Comparison of ENCODE assay signal across 30 cellular contexts in the genomic region with DNA sequence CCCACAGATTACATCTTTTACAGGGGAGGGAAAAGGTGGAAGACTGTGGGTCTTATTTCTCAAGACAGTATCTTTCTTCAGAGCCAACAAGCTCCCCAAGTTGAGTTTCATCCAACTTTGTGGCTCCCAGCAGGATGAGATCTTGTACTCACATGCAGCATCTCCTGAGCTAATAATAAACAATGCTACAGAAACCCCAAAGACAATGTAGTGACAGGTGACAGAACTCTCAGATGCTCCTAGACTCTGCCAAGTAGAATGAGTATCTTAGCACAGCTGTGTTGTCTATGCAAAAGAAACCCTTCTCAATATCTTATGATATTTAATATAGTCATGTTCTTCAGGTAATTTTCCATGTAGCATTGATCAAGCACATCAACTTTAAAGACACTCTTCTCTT.
"Had no signal": no experiment of that assay in that cellular context is flagged by ENCODE, and none has a peak within 500 bp of the region (broad histone marks: within the 10 kb centered on the region; RNA-seq: fewer than 3 reads in every experiment).

No MANE protein-coding gene starts in this region.

- H3K9me3 ChIP-seq: ascending aorta had no signal

- ATAC-seq: activated CD4-positive, alpha-beta T cell treated with anti-CD3 and anti-CD28 coated beads for 36 hours; activated CD4-positive, CD25-positive, alpha-beta regulatory T cell treated with anti-CD3 and anti-CD28 coated beads, Interleukin-2, amount 50 U/mL, for 24 hours; activated CD8-positive, alpha-beta memory T cell treated with anti-CD3 and anti-CD28 coated beads, Interleukin-2, amount 10 ng/mL, durations not matched to agents 7 days and 5 days; activated CD8-positive, alpha-beta T cell treated with anti-CD3 and anti-CD28 coated beads, Interleukin-2, amount 10 ng/mL, durations not matched to agents 7 days and 5 days; activated naive CD8-positive, alpha-beta T cell treated with anti-CD3 and anti-CD28 coated beads, Interleukin-2, amount 50 U/mL, for 24 hours; WTC11 had no signal

- H3K36me3 ChIP-seq: ascending aorta, cardiac muscle cell, WERI-Rb-1 had no signal

- H3K27me3 ChIP-seq: ascending aorta, cardiac muscle cell had no signal

- H3K27ac ChIP-seq: ascending aorta, cardiac muscle cell, WERI-Rb-1 had no signal

- H3K4me3 ChIP-seq: ascending aorta, cardiac muscle cell had no signal

- DNase-seq: activated CD4-positive, alpha-beta memory T cell treated with anti-CD3 and anti-CD28 coated beads, Interleukin-2, amount 10 ng/mL, durations not matched to agents 7 days and 5 days; activated CD4-positive, alpha-beta T cell treated with anti-CD3 and anti-CD28 coated beads for 1 hour; activated CD4-positive, alpha-beta T cell treated with anti-CD3 and anti-CD28 coated beads for 36 hours; activated CD4-positive, alpha-beta T cell treated with anti-CD3 and anti-CD28 coated beads for 48 hours; activated CD4-positive, alpha-beta T cell treated with anti-CD3 and anti-CD28 coated beads, Interleukin-2, amount 10 ng/mL, durations not matched to agents 7 days and 5 days; activated CD4-positive, alpha-beta T cell treated with anti-CD3 and anti-CD28 coated beads, Interleukin-2, amount 50 U/mL, for 48 hours; activated CD4-positive, CD25-positive, alpha-beta regulatory T cell; activated CD8-positive, alpha-beta memory T cell treated with anti-CD3 and anti-CD28 coated beads for 24 hours; activated CD8-positive, alpha-beta memory T cell treated with anti-CD3 and anti-CD28 coated beads, Interleukin-2, amount 10 ng/mL, durations not matched to agents 7 days and 5 days; activated CD8-positive, alpha-beta memory T cell treated with anti-CD3 and anti-CD28 coated beads, Interleukin-2, amount 50 U/mL, for 48 hours; activated CD8-positive, alpha-beta T cell treated with anti-CD3 and anti-CD28 coated beads, Interleukin-2, amount 10 ng/mL, durations not matched to agents 7 days and 5 days; activated effector memory CD4-positive, alpha-beta T cell treated with Interleukin-2 at 50 U/mL for 16 hours; activated gamma-delta T cell; activated naive CD4-positive, alpha-beta T cell treated with anti-CD3 and anti-CD28 coated beads, Interleukin-2, amount 10 ng/mL, durations not matched to agents 7 days and 5 days; activated naive CD4-positive, alpha-beta T cell treated with Interleukin-2 at 50 U/mL for 16 hours; activated naive CD8-positive, alpha-beta T cell treated with anti-CD3 and anti-CD28 coated beads, Interleukin-2, amount 10 ng/mL, durations not matched to agents 7 days and 5 days; activated naive CD8-positive, alpha-beta T cell treated with anti-CD3 and anti-CD28 coated beads, Interleukin-2, amount 50 U/mL, for 24 hours; activated T-cell treated with anti-CD3 and anti-CD28 coated beads, Interleukin-2, amount 50 U/mL, for 24 hours; activated T-cell treated with anti-CD3 and anti-CD28 coated beads, Interleukin-2, amount 50 U/mL, for 48 hours; amygdala; anterior cingulate cortex; caudate nucleus; cerebellar nuclear complex; T-helper 2 cell; T-helper 9 cell; WERI-Rb-1 had no signal

- H3K4me1 ChIP-seq: ascending aorta had no signal
